ENCODE assay signal across 10 cellular contexts in the genomic region with DNA sequence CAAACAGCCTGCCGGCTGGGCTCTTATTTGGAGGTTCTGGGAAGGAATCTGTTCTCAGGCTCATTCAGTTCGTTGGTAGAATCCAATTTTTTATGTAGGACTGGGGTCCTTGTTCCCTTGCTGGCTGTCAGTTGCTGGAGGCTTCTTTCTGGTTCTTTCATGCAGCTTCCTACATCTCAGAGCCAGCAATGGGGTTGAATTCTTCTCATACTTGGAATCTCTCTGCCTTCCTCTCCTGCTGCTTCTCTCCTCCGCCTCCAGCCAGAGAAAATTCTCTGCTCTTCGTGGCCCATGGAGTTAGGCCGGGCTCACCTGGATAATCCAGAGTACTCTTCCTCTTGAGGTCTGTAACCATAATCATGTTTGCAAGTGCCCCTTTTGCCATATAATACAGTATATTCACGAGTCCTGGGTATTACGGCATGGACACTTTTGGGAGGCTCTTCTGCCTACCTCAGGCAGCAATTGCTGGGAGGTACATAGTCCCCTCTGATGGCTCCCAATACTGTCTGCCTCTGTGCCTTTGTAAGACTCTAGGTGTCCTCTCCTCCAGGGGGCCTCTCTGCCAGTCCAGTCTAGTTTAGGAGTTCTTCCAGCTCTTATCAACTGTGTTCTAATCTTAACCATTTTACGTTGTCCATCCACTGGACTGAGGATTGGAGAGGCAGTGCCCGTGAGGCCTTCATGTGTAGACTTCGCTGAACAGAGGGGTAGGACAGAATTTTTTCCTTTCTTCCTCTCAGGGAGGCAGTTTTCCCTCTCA. TPM values are rescaled to one million over a fixed set of nuclear protein-coding genes. Genes with fewer than 3 reads are reported as not detected.
A peak's percentile ranks its signal among the peaks of the same experiment; 100 is the strongest.
DNase-seq lines count a peak whose midpoint lies in the region; ATAC-seq and TF ChIP-seq lines count a peak whose summit lies in the region.
"Had no signal": no experiment of that assay in that cellular context is flagged by ENCODE, and none has a peak within 500 bp of the region (broad histone marks: within the 10 kb centered on the region; RNA-seq: fewer than 3 reads in every experiment).

No MANE protein-coding gene starts in this region.

- POLR2A ChIA-PET in PC-3 (lab: Charles Lee; ENCODE audit: unreplicated experiment) = no interaction called here

- no peaks in the 10 kb centered on the region for H3K9me2 ChIP-seq in GM23338 (ENCODE audit: insufficient read depth)
- no peaks in the 10 kb centered on the region for H3K9me2 ChIP-seq in PC-3 (replicated peaks; ENCODE audit: low read length)

- H3K4me2 ChIP-seq in GM23338 (peak overlapping the region; percentile 98), PC-3 (ENCODE audit: low read length) (peak overlapping the region; percentile 98)

- CTCF ChIA-PET in PC-3 (lab: Charles Lee) = no interaction called here

- peaks cover 67% of the 10 kb centered on the region for H3K79me2 ChIP-seq in GM23338 (replicated peaks; ENCODE audit: insufficient read depth)
- peaks cover 72% of the 10 kb centered on the region for H3K79me2 ChIP-seq in PC-3 (ENCODE audit: low read length)

- no peak for ATAC-seq in GM23338
- ATAC-seq in PC-3 = no peak
- no peak for ATAC-seq in HG03442 (IDR thresholded peaks at IDR 0.05; ENCODE audit: unreplicated experiment)

- no peak overlapping the region for H2AFZ ChIP-seq in GM23338
- H2AFZ ChIP-seq in PC-3 (ENCODE audit: low read length) = no peak overlapping the region

- H3K36me3 ChIP-seq in GM23338 (ENCODE audit: insufficient read depth) (no peaks in the 10 kb centered on the region), PC-3 (ENCODE audit: low read depth, low read length) (no peaks in the 10 kb centered on the region), endodermal cell (ENCODE audit: control insufficient read depth, insufficient read depth, low read length) (peaks cover 57% of the 10 kb centered on the region)
- H3K36me3 ChIP-seq: prostate gland had no signal

- H3K36me3 Mint-ChIP-seq in GM23338 (ENCODE audit: low read depth) = peaks cover 8% of the 10 kb centered on the region; the same call in 1 of the 3 replicates
- H3K36me3 Mint-ChIP-seq in endodermal cell (ENCODE audit: low read depth) = peaks cover 20% of the 10 kb centered on the region
- peaks cover 3% of the 10 kb centered on the region for H3K36me3 Mint-ChIP-seq in osteocyte (ENCODE audit: unreplicated experiment)

- H3K27me3 ChIP-seq in GM23338 (ENCODE audit: insufficient read depth) (no peaks in the 10 kb centered on the region), PC-3 (ENCODE audit: low read length) (no peaks in the 10 kb centered on the region), endodermal cell (ENCODE audit: control insufficient read depth, insufficient read depth, low read length, poor library complexity, severe bottlenecking) (no peaks in the 10 kb centered on the region)

- H3K9ac ChIP-seq in PC-3 (ENCODE audit: low read length) (peak overlapping the region; percentile 84; the same call in 1 of the 2 replicates), endodermal cell (ENCODE audit: extremely low read depth, low read length, poor library complexity, severe bottlenecking) (peak overlapping the region; percentile 74)

- H3K9me3 Mint-ChIP-seq in GM23338 (peaks cover 15% of the 10 kb centered on the region), endodermal cell (peaks cover 28% of the 10 kb centered on the region), osteocyte (ENCODE audit: unreplicated experiment) (no peaks in the 10 kb centered on the region)

- BruUV-seq in PC-3 (replicated peaks; lab: Mats Ljungman, UMichigan) = no TSS peak

- H3F3A ChIP-seq in GM23338 (replicated peaks; ENCODE audit: low read depth) (no peaks in the 10 kb centered on the region), PC-3 (ENCODE audit: low read length, unreplicated experiment) (no peaks in the 10 kb centered on the region)

- H3K27ac ChIP-seq in GM23338 (ENCODE audit: low read depth) = no peak overlapping the region
- no peak overlapping the region for H3K27ac ChIP-seq in PC-3 (ENCODE audit: low read length)
- H3K27ac ChIP-seq in endodermal cell (ENCODE audit: low read depth, low read length) = no peak overlapping the region
- H3K27ac ChIP-seq: prostate gland, WERI-Rb-1 had no signal

- peak overlapping the region; percentile 58; the same call in 1 of the 2 replicates for H3K4me3 ChIP-seq in GM23338
- peak overlapping the region; percentile 100 for H3K4me3 ChIP-seq in PC-3 (ENCODE audit: low read length)
- peak overlapping the region; percentile 92 for H3K4me3 ChIP-seq in endodermal cell (ENCODE audit: low read length)

- TF ChIP-seq CTCF in GM23338 (conservative IDR thresholded peaks at IDR 0.05; ENCODE audit: low read depth in 2 of 2) = no peak
- no peak for TF ChIP-seq CTCF in PC-3 (conservative IDR thresholded peaks at IDR 0.05; ENCODE audit: low read depth, low read length)
- TF ChIP-seq CTCF in endodermal cell (conservative IDR thresholded peaks at IDR 0.05) = no peak
- no peak for TF ChIP-seq CTCF in osteocyte (IDR thresholded peaks at IDR 0.05)

- H3K4me1 Mint-ChIP-seq in GM23338 (peaks cover 34% of the 10 kb centered on the region), endodermal cell (peaks cover 28% of the 10 kb centered on the region), osteocyte (ENCODE audit: unreplicated experiment) (peaks cover 45% of the 10 kb centered on the region)

- H3K27ac Mint-ChIP-seq in GM23338 (no peak overlapping the region), endodermal cell (no peak overlapping the region), osteocyte (ENCODE audit: unreplicated experiment) (no peak overlapping the region)

- H3K4me1 ChIP-seq in GM23338 (ENCODE audit: insufficient read depth) = peaks cover 18% of the 10 kb centered on the region
- H3K4me1 ChIP-seq in PC-3 (ENCODE audit: insufficient read depth, low read length) = peaks cover 23% of the 10 kb centered on the region
- no peaks in the 10 kb centered on the region for H3K4me1 ChIP-seq in endodermal cell (ENCODE audit: control insufficient read depth, insufficient read depth, low read length)

- H4K20me1 ChIP-seq in GM23338 (replicated peaks; ENCODE audit: insufficient read depth) = peaks cover 32% of the 10 kb centered on the region
- peaks cover 11% of the 10 kb centered on the region; the same call in 1 of the 2 replicates for H4K20me1 ChIP-seq in PC-3 (ENCODE audit: low read length)

- peak overlapping the region; percentile 84 for H3K4me3 Mint-ChIP-seq in GM23338
- peak overlapping the region; percentile 84 for H3K4me3 Mint-ChIP-seq in endodermal cell
- peak overlapping the region; percentile 57 for H3K4me3 Mint-ChIP-seq in osteocyte (ENCODE audit: unreplicated experiment)

- 67 to 78% methylated on average over 8 to 10 of the region's 10 CpGs for WGBS in endodermal cell (ENCODE audit: insufficient coverage in 1 of 2, insufficient read length in 1 of 2), 2 experiments

- DNase-seq in GM23338 (ENCODE audit: low spot score) = peak; percentile 30
- no peak for DNase-seq in PC-3
- no peak for DNase-seq in endodermal cell
- no peak for DNase-seq in osteocyte (ENCODE audit: extremely low spot score, unreplicated experiment)
- DNase-seq in DMS53 treated with DMSO at 0.1 percent for 48 hours (lab: John Stamatoyannopoulos, UW; ENCODE audit: unreplicated experiment) = no peak
- DNase-seq in COR-L47 (lab: John Stamatoyannopoulos, UW) = no peak
- DNase-seq: NK-92 treated with Interleukin-12 subunit alpha and Interleukin-12 subunit beta, amount 100 ng/mL, for 24 hours; WERI-Rb-1 had no signal

- H3K9me3 ChIP-seq in PC-3 (ENCODE audit: low read length) (no peaks in the 10 kb centered on the region), endodermal cell (ENCODE audit: control insufficient read depth, low read length) (peaks cover 21% of the 10 kb centered on the region)
- H3K9me3 ChIP-seq: prostate gland had no signal

- intact Hi-C loops in PC-3 (cut with micrococcal nuclease) = no loop called here

- H3K27me3 Mint-ChIP-seq in GM23338 (ENCODE audit: insufficient read depth, low read depth, poor library complexity) (peaks cover 11% of the 10 kb centered on the region), endodermal cell (ENCODE audit: insufficient read depth) (no peaks in the 10 kb centered on the region), osteocyte (ENCODE audit: unreplicated experiment) (no peaks in the 10 kb centered on the region)

TF ChIP-seq in GM23338, 12 proteins besides CTCF, POLR2A, EP300 and RAD21 (continues in another document):
- TF ChIP-seq, protein P1, sequence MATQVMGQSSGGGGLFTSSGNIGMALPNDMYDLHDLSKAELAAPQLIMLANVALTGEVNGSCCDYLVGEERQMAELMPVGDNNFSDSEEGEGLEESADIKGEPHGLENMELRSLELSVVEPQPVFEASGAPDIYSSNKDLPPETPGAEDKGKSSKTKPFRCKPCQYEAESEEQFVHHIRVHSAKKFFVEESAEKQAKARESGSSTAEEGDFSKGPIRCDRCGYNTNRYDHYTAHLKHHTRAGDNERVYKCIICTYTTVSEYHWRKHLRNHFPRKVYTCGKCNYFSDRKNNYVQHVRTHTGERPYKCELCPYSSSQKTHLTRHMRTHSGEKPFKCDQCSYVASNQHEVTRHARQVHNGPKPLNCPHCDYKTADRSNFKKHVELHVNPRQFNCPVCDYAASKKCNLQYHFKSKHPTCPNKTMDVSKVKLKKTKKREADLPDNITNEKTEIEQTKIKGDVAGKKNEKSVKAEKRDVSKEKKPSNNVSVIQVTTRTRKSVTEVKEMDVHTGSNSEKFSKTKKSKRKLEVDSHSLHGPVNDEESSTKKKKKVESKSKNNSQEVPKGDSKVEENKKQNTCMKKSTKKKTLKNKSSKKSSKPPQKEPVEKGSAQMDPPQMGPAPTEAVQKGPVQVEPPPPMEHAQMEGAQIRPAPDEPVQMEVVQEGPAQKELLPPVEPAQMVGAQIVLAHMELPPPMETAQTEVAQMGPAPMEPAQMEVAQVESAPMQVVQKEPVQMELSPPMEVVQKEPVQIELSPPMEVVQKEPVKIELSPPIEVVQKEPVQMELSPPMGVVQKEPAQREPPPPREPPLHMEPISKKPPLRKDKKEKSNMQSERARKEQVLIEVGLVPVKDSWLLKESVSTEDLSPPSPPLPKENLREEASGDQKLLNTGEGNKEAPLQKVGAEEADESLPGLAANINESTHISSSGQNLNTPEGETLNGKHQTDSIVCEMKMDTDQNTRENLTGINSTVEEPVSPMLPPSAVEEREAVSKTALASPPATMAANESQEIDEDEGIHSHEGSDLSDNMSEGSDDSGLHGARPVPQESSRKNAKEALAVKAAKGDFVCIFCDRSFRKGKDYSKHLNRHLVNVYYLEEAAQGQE (IDR thresholded peaks at IDR 0.05; ENCODE audit: unreplicated experiment) = no peak

RNA-seq across cellular contexts. Expression of a gene that starts 2.2 kb away (rescaled TPM):
- 36.7 and 49.8 TPM in 2 replicates for total RNA-seq in GM23338 (2014; rRNA removed; shearing (Covaris generic))
- polyA plus RNA-seq in GM23338 (2016; fragmentation: Nextera tagmentation; extraction: Ambion mirVana) = 10.3 TPM in 2 replicates
- total RNA-seq in PC-3 (2014; rRNA removed) = 13.3 and 15.3 TPM in 2 replicates
- 100 to 1,000 TPM in 1 of 2 donors, 10 to 100 TPM in 1; 45.9 to 114 TPM for total RNA-seq in endodermal cell
- 27.2 TPM for polyA plus RNA-seq in endodermal cell (2013, experiment 1 of 2)
- polyA plus RNA-seq in endodermal cell (2013, experiment 2 of 2) = 32.3 TPM
- 20.4 and 24.5 TPM in 2 replicates for total RNA-seq in osteocyte

RNA-seq across cellular contexts. Expression of a gene that starts 2.3 kb away (rescaled TPM):
- total RNA-seq in GM23338 (2014; rRNA removed; shearing (Covaris generic)) = 14.9 and 17.2 TPM in 2 replicates
- 4.8 and 6.4 TPM in 2 replicates for polyA plus RNA-seq in GM23338 (2016; fragmentation: Nextera tagmentation; extraction: Ambion mirVana)
- total RNA-seq in PC-3 (2014; rRNA removed) = 12.2 and 13.0 TPM in 2 replicates
- 100 to 1,000 TPM in 1 of 2 donors, 10 to 100 TPM in 1; 55.1 to 146 TPM for total RNA-seq in endodermal cell
- 23.7 TPM for polyA plus RNA-seq in endodermal cell (2013, experiment 1 of 2)
- polyA plus RNA-seq in endodermal cell (2013, experiment 2 of 2) = 23.1 TPM
- total RNA-seq in osteocyte = 25.2 and 25.9 TPM in 2 replicates
